ENCODE assay signal across 25 cellular contexts in genomic region chr13:30600470-30600869, GRCh38. TPM values are rescaled to one million over a fixed set of nuclear protein-coding genes. Genes with fewer than 3 reads are reported as not detected.
DNase-seq lines count a peak whose midpoint lies in the region; ATAC-seq and TF ChIP-seq lines count a peak whose summit lies in the region.
"Had no signal": no experiment of that assay in that cellular context is flagged by ENCODE, and none has a peak within 500 bp of the region (broad histone marks: within the 10 kb centered on the region; RNA-seq: fewer than 3 reads in every experiment).

No MANE protein-coding gene starts in this region.

- H3K27ac Mint-ChIP-seq in activated naive CD4-positive, alpha-beta T cell treated with anti-CD3 and anti-CD28 coated beads, Interleukin-2, amount 10 ng/mL, durations not matched to agents 7 days and 5 days: no peak overlapping the region
- no peak overlapping the region for H3K27ac Mint-ChIP-seq in progenitor cell of endocrine pancreas
- H3K27ac Mint-ChIP-seq: CD8-positive, alpha-beta T cell; T-cell had no signal

- H3K4me3 ChIP-seq in choroid plexus epithelial cell (ENCODE audit: low read depth, low read length) (no peak overlapping the region), lower lobe of right lung (no peak overlapping the region)
- H3K4me3 ChIP-seq: A549, SJSA1 had no signal

- no peaks in the 10 kb centered on the region for H3K36me3 Mint-ChIP-seq in activated naive CD4-positive, alpha-beta T cell treated with anti-CD3 and anti-CD28 coated beads, Interleukin-2, amount 10 ng/mL, durations not matched to agents 7 days and 5 days
- H3K36me3 Mint-ChIP-seq in progenitor cell of endocrine pancreas (ENCODE audit: insufficient read depth): no peaks in the 10 kb centered on the region
- H3K36me3 Mint-ChIP-seq: CD8-positive, alpha-beta T cell had no signal

- H3K9me3 ChIP-seq in lower lobe of right lung: no peaks in the 10 kb centered on the region
- H3K9me3 ChIP-seq: A549, Caco-2, SJSA1 had no signal

- H3K4me1 ChIP-seq in lower lobe of right lung: no peaks in the 10 kb centered on the region
- H3K4me1 ChIP-seq: A549, Caco-2, SJSA1 had no signal

- no peaks in the 10 kb centered on the region for H3K9me3 Mint-ChIP-seq in activated naive CD4-positive, alpha-beta T cell treated with anti-CD3 and anti-CD28 coated beads, Interleukin-2, amount 10 ng/mL, durations not matched to agents 7 days and 5 days
- no peaks in the 10 kb centered on the region for H3K9me3 Mint-ChIP-seq in progenitor cell of endocrine pancreas (ENCODE audit: low read depth)
- H3K9me3 Mint-ChIP-seq: CD8-positive, alpha-beta T cell; T-cell had no signal

- no peaks in the 10 kb centered on the region for H3K4me1 Mint-ChIP-seq in activated naive CD4-positive, alpha-beta T cell treated with anti-CD3 and anti-CD28 coated beads, Interleukin-2, amount 10 ng/mL, durations not matched to agents 7 days and 5 days
- no peaks in the 10 kb centered on the region for H3K4me1 Mint-ChIP-seq in progenitor cell of endocrine pancreas (ENCODE audit: low read depth)

- no peaks in the 10 kb centered on the region for H3K36me3 ChIP-seq in lower lobe of right lung
- H3K36me3 ChIP-seq: SJSA1 had no signal

- no peaks in the 10 kb centered on the region for H3K27me3 ChIP-seq in lower lobe of right lung (ENCODE audit: low read depth)
- H3K27me3 ChIP-seq: SJSA1 had no signal

- H3K27me3 Mint-ChIP-seq in activated naive CD4-positive, alpha-beta T cell treated with anti-CD3 and anti-CD28 coated beads, Interleukin-2, amount 10 ng/mL, durations not matched to agents 7 days and 5 days: peaks cover 10% of the 10 kb centered on the region
- no peaks in the 10 kb centered on the region for H3K27me3 Mint-ChIP-seq in progenitor cell of endocrine pancreas
- H3K27me3 Mint-ChIP-seq: T-cell had no signal

- peak; percentile 26 for DNase-seq in HCEC 1CT
- DNase-seq in MV-4-11 (lab: John Stamatoyannopoulos, UW): peak; percentile 46
- peak; percentile 18 for DNase-seq in choroid plexus epithelial cell (ENCODE audit: low read depth)
- DNase-seq in lower lobe of right lung: peak; percentile 49
- no peak for DNase-seq in foreskin melanocyte
- DNase-seq in activated naive CD4-positive, alpha-beta T cell treated with anti-CD3 and anti-CD28 coated beads, Interleukin-2, amount 10 ng/mL, durations not matched to agents 7 days and 5 days: no peak
- no peak for DNase-seq in progenitor cell of endocrine pancreas (ENCODE audit: low spot score, unreplicated experiment)
- DNase-seq in CD1c-positive myeloid dendritic cell (ENCODE audit: extremely low spot score): no peak
- DNase-seq: AML-193; C1 segment of cervical spinal cord; Caco-2; CD8-positive, alpha-beta T cell; H7; KG1; MM.1S; NCI-H2029; NCI-H446; NCI-H526; NCI-H82; NK-92 treated with Interleukin-12 subunit alpha and Interleukin-12 subunit beta, amount 100 ng/mL, for 24 hours; Right ventricle myocardium superior; RPMI8226; T-cell had no signal

- intact Hi-C loops in lower lobe of right lung (cut with DNase I): no loop called here

- ATAC-seq in lower lobe of right lung: peak in 1 of 2 donors; percentile 77
- ATAC-seq: A549; CD8-positive, alpha-beta T cell; T-cell had no signal

- no peak overlapping the region for H3K4me3 Mint-ChIP-seq in activated naive CD4-positive, alpha-beta T cell treated with anti-CD3 and anti-CD28 coated beads, Interleukin-2, amount 10 ng/mL, durations not matched to agents 7 days and 5 days
- no peak overlapping the region for H3K4me3 Mint-ChIP-seq in progenitor cell of endocrine pancreas (ENCODE audit: low read depth)
- H3K4me3 Mint-ChIP-seq: CD8-positive, alpha-beta T cell; T-cell had no signal

- CTCF ChIA-PET in activated naive CD4-positive, alpha-beta T cell treated with anti-CD3 and anti-CD28 coated beads, Interleukin-2, amount 10 ng/mL, durations not matched to agents 7 days and 5 days (lab: Charles Lee): interaction anchor here (0.9 kb wide), 1 partner anchor 13 kb away, joined by 3 read pairs; no protein-coding TSS in a partner anchor

- no peak overlapping the region for H3K27ac ChIP-seq in lower lobe of right lung
- H3K27ac ChIP-seq: A549, SJSA1 had no signal

- TF ChIP-seq CTCF in choroid plexus epithelial cell (conservative IDR thresholded peaks at IDR 0.05; ENCODE audit: low read depth, low read length): no peak
- no peak for TF ChIP-seq CTCF in lower lobe of right lung (IDR thresholded peaks at IDR 0.05)
- no peak for TF ChIP-seq CTCF in progenitor cell of endocrine pancreas (IDR thresholded peaks at IDR 0.05; ENCODE audit: unreplicated experiment)

RNA-seq across cellular contexts. Expression of gene USPL1, which starts 17.2 kb away (rescaled TPM):
- 14.9 TPM for total RNA-seq in lower lobe of right lung
- 21.9 and 23.7 TPM in 2 replicates for total RNA-seq in progenitor cell of endocrine pancreas

Comparison
In these comparisons a context has a peak if more than half of its experiments do, and no peak if none do; other contexts are left out.
1. DNase-seq: peak in HCEC 1CT (single experiment), MV-4-11 (single experiment), choroid plexus epithelial cell (single experiment) and lower lobe of right lung (single experiment); none in foreskin melanocyte (single experiment), activated naive CD4-positive, alpha-beta T cell treated with anti-CD3 and anti-CD28 coated beads, Interleukin-2, amount 10 ng/mL, durations not matched to agents 7 days and 5 days (single experiment), progenitor cell of endocrine pancreas (single experiment) and CD1c-positive myeloid dendritic cell (single experiment).